Comparison of ENCODE assay signal across 1 cellular context in the genomic region with DNA sequence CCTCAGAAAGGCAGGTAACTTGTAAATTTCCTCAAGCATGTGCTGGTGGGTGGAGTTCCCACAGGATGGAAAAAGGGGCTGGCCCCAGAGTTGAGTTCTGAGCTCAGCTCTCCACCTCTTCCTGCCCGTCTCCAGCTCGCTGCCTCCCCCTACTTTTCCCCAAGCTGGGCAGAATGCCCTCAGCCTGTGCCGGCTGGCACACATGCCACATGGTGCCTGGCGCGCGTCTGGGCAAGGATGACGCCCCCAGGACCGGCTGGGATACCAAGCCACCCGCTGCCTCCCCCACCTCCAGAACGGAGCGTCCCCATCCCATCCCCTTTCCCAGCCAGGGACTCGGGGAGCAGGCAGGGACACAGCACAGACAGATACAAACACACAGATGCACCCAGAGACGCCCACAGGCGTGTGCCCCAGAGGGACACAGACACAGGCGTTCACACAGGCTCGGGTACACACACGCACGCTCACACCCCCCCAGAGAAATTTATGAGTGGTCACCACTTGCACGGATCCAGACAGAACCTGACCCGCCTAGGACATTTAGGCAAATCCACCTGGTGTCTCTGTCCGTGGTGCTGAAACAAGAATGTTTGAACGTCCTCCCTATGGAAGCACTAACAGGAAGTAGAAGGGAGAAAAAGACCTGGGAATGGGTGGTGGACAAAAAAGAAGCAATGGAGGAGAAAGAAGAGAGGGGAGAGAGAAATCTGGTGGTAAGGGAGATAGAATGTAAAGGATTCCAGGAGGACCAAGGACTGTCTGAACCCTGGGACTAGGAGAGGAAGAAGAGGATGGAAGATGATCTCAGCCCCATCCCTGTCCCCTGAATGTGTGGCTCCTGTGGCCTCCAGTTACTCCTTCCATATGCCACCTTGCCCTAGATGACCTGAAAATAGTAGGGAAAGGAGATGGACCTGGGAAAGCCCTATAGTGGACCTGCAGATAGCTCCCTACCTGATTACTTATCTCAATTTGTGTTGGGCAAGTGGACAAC.
TF ChIP-seq lines count a peak whose summit lies in the region.

No MANE protein-coding gene starts in this region.

TF ChIP-seq in HepG2, 621 proteins besides CTCF, POLR2A, EP300 and RAD21 (continued from another document and continues in another):
- TF ChIP-seq, protein P1, sequence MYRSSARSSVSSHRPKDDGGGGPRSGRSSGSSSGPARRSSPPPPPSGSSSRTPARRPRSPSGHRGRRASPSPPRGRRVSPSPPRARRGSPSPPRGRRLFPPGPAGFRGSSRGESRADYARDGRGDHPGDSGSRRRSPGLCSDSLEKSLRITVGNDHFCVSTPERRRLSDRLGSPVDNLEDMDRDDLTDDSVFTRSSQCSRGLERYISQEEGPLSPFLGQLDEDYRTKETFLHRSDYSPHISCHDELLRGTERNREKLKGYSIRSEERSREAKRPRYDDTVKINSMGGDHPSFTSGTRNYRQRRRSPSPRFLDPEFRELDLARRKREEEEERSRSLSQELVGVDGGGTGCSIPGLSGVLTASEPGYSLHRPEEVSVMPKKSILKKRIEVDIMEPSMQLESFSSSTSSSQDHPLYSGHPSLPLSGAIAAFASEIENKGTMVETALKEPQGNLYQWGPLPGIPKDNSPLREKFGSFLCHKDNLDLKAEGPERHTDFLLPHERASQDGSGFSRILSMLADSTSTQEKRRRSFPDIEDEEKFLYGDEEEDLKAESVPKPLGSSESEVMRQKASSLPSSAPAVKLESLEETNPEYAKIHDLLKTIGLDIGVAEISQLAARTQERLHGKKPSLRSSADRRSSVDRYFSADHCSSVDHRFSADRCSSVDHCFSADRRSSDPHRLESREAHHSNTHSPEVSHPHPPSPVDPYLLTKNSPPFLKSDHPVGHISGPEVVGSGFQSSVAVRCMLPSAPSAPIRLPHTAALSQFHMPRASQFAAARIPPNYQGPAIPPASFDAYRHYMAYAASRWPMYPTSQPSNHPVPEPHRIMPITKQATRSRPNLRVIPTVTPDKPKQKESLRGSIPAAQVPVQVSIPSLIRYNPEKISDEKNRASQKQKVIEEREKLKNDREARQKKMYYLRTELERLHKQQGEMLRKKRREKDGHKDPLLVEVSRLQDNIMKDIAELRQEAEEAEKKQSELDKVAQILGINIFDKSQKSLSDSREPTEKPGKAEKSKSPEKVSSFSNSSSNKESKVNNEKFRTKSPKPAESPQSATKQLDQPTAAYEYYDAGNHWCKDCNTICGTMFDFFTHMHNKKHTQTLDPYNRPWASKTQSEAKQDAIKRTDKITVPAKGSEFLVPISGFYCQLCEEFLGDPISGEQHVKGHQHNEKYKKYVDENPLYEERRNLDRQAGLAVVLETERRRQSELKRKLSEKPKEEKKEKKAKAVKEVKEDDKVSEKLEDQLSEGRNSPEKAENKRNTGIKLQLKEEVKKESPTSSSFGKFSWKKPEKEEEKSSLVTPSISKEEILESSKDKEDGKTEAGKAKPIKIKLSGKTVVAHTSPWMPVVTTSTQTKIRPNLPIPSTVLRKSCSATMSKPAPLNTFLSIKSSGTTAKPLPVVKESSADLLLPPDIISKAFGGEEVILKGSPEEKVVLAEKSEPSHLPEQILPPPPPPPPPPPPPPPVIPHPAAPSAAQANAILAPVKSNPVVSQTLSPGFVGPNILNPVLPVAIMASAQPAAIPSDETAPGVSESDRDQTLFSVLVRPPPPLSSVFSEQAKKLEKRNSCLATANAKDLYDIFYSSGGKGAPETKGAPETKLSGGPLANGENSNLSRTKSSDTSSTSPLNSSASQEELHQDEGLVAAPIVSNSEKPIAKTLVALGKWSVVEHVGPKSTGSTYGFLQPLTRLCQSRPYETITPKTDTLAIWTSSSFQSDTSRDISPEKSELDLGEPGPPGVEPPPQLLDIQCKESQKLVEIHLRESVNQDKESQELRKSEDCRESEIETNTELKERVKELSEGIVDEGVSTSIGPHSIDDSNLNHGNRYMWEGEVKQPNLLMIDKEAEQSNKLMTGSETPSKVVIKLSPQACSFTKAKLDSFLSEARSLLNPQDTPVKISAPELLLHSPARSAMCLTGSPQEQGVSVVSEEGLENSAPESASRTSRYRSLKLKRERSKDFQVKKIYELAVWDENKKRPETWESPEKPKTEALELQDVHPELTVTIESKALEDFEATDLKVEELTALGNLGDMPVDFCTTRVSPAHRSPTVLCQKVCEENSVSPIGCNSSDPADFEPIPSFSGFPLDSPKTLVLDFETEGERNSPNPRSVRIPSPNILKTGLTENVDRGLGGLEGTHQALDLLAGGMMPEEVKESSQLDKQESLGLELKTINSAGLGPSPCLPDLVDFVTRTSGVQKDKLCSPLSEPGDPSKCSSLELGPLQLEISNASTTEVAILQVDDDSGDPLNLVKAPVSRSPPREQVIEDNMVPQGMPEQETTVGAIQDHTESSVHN (CRISPR knock-in tag; IDR thresholded peaks at IDR 0.05): no peak
- TF ChIP-seq EED (CRISPR knock-in tag; IDR thresholded peaks at IDR 0.05): no peak
- 0 out of 2 replicates have a peak, but pooled peaks have one; percentile 64 for TF ChIP-seq ZNF543 (CRISPR knock-in tag; IDR thresholded peaks at IDR 0.05)
- 0 out of 2 replicates have a peak, but pooled peaks have one; percentile 51 for TF ChIP-seq BRCA1 (CRISPR knock-in tag; IDR thresholded peaks at IDR 0.05)
- TF ChIP-seq MIXL1 (CRISPR knock-in tag; IDR thresholded peaks at IDR 0.05): peak; percentile 47; the same call in 1 of the 2 replicates
- TF ChIP-seq ZNF644 (CRISPR knock-in tag; IDR thresholded peaks at IDR 0.05; ENCODE audit: low read depth): 0 out of 2 replicates have a peak, but pooled peaks have one; percentile 31
- TF ChIP-seq RFXAP (CRISPR knock-in tag; IDR thresholded peaks at IDR 0.05; ENCODE audit: borderline replicate concordance): peak; percentile 33; the same call in 1 of the 2 replicates
- 0 out of 2 replicates have a peak, but pooled peaks have one; percentile 27 for TF ChIP-seq MEIS2 (CRISPR knock-in tag; IDR thresholded peaks at IDR 0.05)
- no peak for TF ChIP-seq DNMT1 (CRISPR knock-in tag; IDR thresholded peaks at IDR 0.05)
- no peak for TF ChIP-seq ZNF549 (CRISPR knock-in tag; IDR thresholded peaks at IDR 0.05)
- no peak for TF ChIP-seq ZNF24 (IDR thresholded peaks at IDR 0.05)
- peak; percentile 54 for TF ChIP-seq NCOA2 (CRISPR knock-in tag; IDR thresholded peaks at IDR 0.05)
- TF ChIP-seq FOXO1 (CRISPR knock-in tag; IDR thresholded peaks at IDR 0.05): peak; percentile 37; the same call in 1 of the 2 replicates
- TF ChIP-seq, protein P2, sequence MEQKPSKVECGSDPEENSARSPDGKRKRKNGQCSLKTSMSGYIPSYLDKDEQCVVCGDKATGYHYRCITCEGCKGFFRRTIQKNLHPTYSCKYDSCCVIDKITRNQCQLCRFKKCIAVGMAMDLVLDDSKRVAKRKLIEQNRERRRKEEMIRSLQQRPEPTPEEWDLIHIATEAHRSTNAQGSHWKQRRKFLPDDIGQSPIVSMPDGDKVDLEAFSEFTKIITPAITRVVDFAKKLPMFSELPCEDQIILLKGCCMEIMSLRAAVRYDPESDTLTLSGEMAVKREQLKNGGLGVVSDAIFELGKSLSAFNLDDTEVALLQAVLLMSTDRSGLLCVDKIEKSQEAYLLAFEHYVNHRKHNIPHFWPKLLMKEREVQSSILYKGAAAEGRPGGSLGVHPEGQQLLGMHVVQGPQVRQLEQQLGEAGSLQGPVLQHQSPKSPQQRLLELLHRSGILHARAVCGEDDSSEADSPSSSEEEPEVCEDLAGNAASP (CRISPR knock-in tag; IDR thresholded peaks at IDR 0.05; ENCODE audit: borderline replicate concordance): peak; percentile 54; the same call in 1 of the 2 replicates
- 0 out of 2 replicates have a peak, but pooled peaks have one; percentile 39 for TF ChIP-seq KAT8 (CRISPR knock-in tag; IDR thresholded peaks at IDR 0.05)
- TF ChIP-seq ZNF678 (CRISPR knock-in tag; IDR thresholded peaks at IDR 0.05): 0 out of 2 replicates have a peak, but pooled peaks have one; percentile 17
- TF ChIP-seq ZNF589 (CRISPR knock-in tag; conservative IDR thresholded peaks at IDR 0.05): peak; percentile 78
- TF ChIP-seq, protein P3, sequence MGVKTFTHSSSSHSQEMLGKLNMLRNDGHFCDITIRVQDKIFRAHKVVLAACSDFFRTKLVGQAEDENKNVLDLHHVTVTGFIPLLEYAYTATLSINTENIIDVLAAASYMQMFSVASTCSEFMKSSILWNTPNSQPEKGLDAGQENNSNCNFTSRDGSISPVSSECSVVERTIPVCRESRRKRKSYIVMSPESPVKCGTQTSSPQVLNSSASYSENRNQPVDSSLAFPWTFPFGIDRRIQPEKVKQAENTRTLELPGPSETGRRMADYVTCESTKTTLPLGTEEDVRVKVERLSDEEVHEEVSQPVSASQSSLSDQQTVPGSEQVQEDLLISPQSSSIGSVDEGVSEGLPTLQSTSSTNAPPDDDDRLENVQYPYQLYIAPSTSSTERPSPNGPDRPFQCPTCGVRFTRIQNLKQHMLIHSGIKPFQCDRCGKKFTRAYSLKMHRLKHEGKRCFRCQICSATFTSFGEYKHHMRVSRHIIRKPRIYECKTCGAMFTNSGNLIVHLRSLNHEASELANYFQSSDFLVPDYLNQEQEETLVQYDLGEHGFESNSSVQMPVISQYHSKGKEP (CRISPR knock-in tag; IDR thresholded peaks at IDR 0.05): peak; percentile 88; the same call in 1 of the 2 replicates
- TF ChIP-seq, protein P4, sequence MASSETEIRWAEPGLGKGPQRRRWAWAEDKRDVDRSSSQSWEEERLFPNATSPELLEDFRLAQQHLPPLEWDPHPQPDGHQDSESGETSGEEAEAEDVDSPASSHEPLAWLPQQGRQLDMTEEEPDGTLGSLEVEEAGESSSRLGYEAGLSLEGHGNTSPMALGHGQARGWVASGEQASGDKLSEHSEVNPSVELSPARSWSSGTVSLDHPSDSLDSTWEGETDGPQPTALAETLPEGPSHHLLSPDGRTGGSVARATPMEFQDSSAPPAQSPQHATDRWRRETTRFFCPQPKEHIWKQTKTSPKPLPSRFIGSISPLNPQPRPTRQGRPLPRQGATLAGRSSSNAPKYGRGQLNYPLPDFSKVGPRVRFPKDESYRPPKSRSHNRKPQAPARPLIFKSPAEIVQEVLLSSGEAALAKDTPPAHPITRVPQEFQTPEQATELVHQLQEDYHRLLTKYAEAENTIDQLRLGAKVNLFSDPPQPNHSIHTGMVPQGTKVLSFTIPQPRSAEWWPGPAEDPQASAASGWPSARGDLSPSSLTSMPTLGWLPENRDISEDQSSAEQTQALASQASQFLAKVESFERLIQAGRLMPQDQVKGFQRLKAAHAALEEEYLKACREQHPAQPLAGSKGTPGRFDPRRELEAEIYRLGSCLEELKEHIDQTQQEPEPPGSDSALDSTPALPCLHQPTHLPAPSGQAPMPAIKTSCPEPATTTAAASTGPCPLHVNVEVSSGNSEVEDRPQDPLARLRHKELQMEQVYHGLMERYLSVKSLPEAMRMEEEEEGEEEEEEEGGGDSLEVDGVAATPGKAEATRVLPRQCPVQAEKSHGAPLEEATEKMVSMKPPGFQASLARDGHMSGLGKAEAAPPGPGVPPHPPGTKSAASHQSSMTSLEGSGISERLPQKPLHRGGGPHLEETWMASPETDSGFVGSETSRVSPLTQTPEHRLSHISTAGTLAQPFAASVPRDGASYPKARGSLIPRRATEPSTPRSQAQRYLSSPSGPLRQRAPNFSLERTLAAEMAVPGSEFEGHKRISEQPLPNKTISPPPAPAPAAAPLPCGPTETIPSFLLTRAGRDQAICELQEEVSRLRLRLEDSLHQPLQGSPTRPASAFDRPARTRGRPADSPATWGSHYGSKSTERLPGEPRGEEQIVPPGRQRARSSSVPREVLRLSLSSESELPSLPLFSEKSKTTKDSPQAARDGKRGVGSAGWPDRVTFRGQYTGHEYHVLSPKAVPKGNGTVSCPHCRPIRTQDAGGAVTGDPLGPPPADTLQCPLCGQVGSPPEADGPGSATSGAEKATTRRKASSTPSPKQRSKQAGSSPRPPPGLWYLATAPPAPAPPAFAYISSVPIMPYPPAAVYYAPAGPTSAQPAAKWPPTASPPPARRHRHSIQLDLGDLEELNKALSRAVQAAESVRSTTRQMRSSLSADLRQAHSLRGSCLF (CRISPR knock-in tag; IDR thresholded peaks at IDR 0.05; ENCODE audit: borderline replicate concordance): 0 out of 2 replicates have a peak, but pooled peaks have one; percentile 60
- 0 out of 2 replicates have a peak, but pooled peaks have one; percentile 45 for TF ChIP-seq ZNF12 (CRISPR knock-in tag; IDR thresholded peaks at IDR 0.05)
- peak; percentile 92 for TF ChIP-seq KLF11 (CRISPR knock-in tag; IDR thresholded peaks at IDR 0.05)
- TF ChIP-seq WIZ (CRISPR knock-in tag; IDR thresholded peaks at IDR 0.05): peak; percentile 71; the same call in 1 of the 2 replicates
- no peak for TF ChIP-seq MAX (IDR thresholded peaks at IDR 0.05)
- TF ChIP-seq, protein P5, sequence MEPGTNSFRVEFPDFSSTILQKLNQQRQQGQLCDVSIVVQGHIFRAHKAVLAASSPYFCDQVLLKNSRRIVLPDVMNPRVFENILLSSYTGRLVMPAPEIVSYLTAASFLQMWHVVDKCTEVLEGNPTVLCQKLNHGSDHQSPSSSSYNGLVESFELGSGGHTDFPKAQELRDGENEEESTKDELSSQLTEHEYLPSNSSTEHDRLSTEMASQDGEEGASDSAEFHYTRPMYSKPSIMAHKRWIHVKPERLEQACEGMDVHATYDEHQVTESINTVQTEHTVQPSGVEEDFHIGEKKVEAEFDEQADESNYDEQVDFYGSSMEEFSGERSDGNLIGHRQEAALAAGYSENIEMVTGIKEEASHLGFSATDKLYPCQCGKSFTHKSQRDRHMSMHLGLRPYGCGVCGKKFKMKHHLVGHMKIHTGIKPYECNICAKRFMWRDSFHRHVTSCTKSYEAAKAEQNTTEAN (CRISPR knock-in tag; conservative IDR thresholded peaks at IDR 0.05): 0 out of 2 replicates have a peak, but pooled peaks have one; percentile 41
- TF ChIP-seq ZNF562 (CRISPR knock-in tag; IDR thresholded peaks at IDR 0.05; ENCODE audit: borderline replicate concordance): no peak
- TF ChIP-seq ZNF674 (CRISPR knock-in tag; IDR thresholded peaks at IDR 0.05; ENCODE audit: low read depth): no peak
- TF ChIP-seq, protein P6, sequence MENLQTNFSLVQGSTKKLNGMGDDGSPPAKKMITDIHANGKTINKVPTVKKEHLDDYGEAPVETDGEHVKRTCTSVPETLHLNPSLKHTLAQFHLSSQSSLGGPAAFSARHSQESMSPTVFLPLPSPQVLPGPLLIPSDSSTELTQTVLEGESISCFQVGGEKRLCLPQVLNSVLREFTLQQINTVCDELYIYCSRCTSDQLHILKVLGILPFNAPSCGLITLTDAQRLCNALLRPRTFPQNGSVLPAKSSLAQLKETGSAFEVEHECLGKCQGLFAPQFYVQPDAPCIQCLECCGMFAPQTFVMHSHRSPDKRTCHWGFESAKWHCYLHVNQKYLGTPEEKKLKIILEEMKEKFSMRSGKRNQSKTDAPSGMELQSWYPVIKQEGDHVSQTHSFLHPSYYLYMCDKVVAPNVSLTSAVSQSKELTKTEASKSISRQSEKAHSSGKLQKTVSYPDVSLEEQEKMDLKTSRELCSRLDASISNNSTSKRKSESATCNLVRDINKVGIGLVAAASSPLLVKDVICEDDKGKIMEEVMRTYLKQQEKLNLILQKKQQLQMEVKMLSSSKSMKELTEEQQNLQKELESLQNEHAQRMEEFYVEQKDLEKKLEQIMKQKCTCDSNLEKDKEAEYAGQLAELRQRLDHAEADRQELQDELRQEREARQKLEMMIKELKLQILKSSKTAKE (CRISPR knock-in tag; IDR thresholded peaks at IDR 0.05; ENCODE audit: borderline replicate concordance): 0 out of 2 replicates have a peak, but pooled peaks have one; percentile 29
- peak; percentile 77 for TF ChIP-seq KMT2B (CRISPR knock-in tag; IDR thresholded peaks at IDR 0.05)
- 0 out of 2 replicates have a peak, but pooled peaks have one; percentile 6 for TF ChIP-seq ZNF816 (CRISPR knock-in tag; IDR thresholded peaks at IDR 0.05; ENCODE audit: borderline replicate concordance)
- no peak for TF ChIP-seq ZNF629 (CRISPR knock-in tag; conservative IDR thresholded peaks at IDR 0.05)
